Comparison of ENCODE assay signal across 8 cellular contexts in genomic region chr13:78609464-78610205, GRCh38. TPM values are rescaled to one million over a fixed set of nuclear protein-coding genes. Genes with fewer than 3 reads are reported as not detected.
A peak's percentile ranks its signal among the peaks of the same experiment; 100 is the strongest.
DNase-seq lines count a peak whose midpoint lies in the region; ATAC-seq and TF ChIP-seq lines count a peak whose summit lies in the region.

No MANE protein-coding gene starts in this region.

- WGBS in esophagus, 2 donors: 16 to 19% methylated on average over 27 to 33 of the region's 33 CpGs

- peaks cover 4% of the 10 kb centered on the region for H3K36me3 Mint-ChIP-seq in CD8-positive, alpha-beta T cell
- peaks cover 4% of the 10 kb centered on the region for H3K36me3 Mint-ChIP-seq in neural progenitor cell

- no peak for TF ChIP-seq CTCF in CD8-positive, alpha-beta T cell (IDR thresholded peaks at IDR 0.05)
- no peak for TF ChIP-seq CTCF in neural progenitor cell (IDR thresholded peaks at IDR 0.05)

- H3K9ac ChIP-seq in neural progenitor cell: no peak overlapping the region

- no peaks in the 10 kb centered on the region for H3K79me2 ChIP-seq in neural progenitor cell (ENCODE audit: low read depth)

- peak overlapping the region; percentile 74 for H3K4me3 Mint-ChIP-seq in CD8-positive, alpha-beta T cell
- peak overlapping the region; percentile 87 for H3K4me3 Mint-ChIP-seq in neural progenitor cell

- peaks cover 31% of the 10 kb centered on the region for H3K4me1 Mint-ChIP-seq in CD8-positive, alpha-beta T cell (ENCODE audit: low read depth)
- H3K4me1 Mint-ChIP-seq in neural progenitor cell: peaks cover 24% of the 10 kb centered on the region

- ATAC-seq in CD8-positive, alpha-beta T cell: no peak
- ATAC-seq in GM21390 (IDR thresholded peaks at IDR 0.05; ENCODE audit: unreplicated experiment): no peak

- peak overlapping the region; percentile 88 for H3K4me2 ChIP-seq in neural progenitor cell

- no peak overlapping the region for H3K4me3 ChIP-seq in CD8-positive, alpha-beta T cell (ENCODE audit: low read depth, low read length)
- H3K4me3 ChIP-seq in esophagus (ENCODE audit: low read depth in 1 of 2, low read length in 2 of 2) (peak overlapping the region; percentile 42 to 71), neural progenitor cell (peak overlapping the region; percentile 48)

- CTCF ChIA-PET in CD8-positive, alpha-beta T cell (lab: Charles Lee): no interaction called here

- no peaks in the 10 kb centered on the region for H3F3A ChIP-seq in neural progenitor cell (ENCODE audit: low read depth)

- H3K9me3 ChIP-seq in CD8-positive, alpha-beta T cell (ENCODE audit: low read length): no peaks in the 10 kb centered on the region
- H3K9me3 ChIP-seq in esophagus (ENCODE audit: control insufficient read depth in 2 of 2, insufficient read depth in 1 of 2, low read depth in 1 of 2, low read length in 1 of 2) (peaks cover 0 to 5% of the 10 kb centered on the region in 2 donors), neural progenitor cell (ENCODE audit: low read depth) (no peaks in the 10 kb centered on the region)

- H3K27me3 Mint-ChIP-seq in CD8-positive, alpha-beta T cell (ENCODE audit: low read depth): peaks cover 53% of the 10 kb centered on the region
- peaks cover 75% of the 10 kb centered on the region for H3K27me3 Mint-ChIP-seq in neural progenitor cell (ENCODE audit: insufficient read depth, low read depth)

- no peak overlapping the region for H3K27ac ChIP-seq in CD8-positive, alpha-beta T cell (ENCODE audit: low read depth, low read length)
- no peak overlapping the region for H3K27ac ChIP-seq in esophagus (ENCODE audit: low read depth in 2 of 2, low read length in 1 of 2)
- no peak overlapping the region for H3K27ac ChIP-seq in neural progenitor cell

- H3K4me1 ChIP-seq in CD8-positive, alpha-beta T cell (ENCODE audit: insufficient read depth, low read length): peaks cover 26% of the 10 kb centered on the region
- H3K4me1 ChIP-seq in esophagus (ENCODE audit: control insufficient read depth in 2 of 2, insufficient read depth in 2 of 2, low read length in 1 of 2) (peaks cover 11 to 15% of the 10 kb centered on the region in 2 donors), neural progenitor cell (peaks cover 18% of the 10 kb centered on the region)

- POLR2A ChIA-PET in CD8-positive, alpha-beta T cell (lab: Charles Lee): no interaction called here

- intact Hi-C loops in CD8-positive, alpha-beta T cell (cut with DNase I, micrococcal nuclease): loop anchor here (2.0 to 5.0 kb wide), 2 partner anchors 17 to 48 kb away; partner anchors contain the start of gene OBI1 (in 1 of the 2)

- DNase-seq in CD8-positive, alpha-beta T cell: no peak
- DNase-seq in NCI-H2171 (lab: John Stamatoyannopoulos, UW) (peak; percentile 35), neural progenitor cell (ENCODE audit: low spot score) (peak; percentile 77), H4 (ENCODE audit: low spot score) (no peak)
- no peak for DNase-seq in activated CD4-positive, alpha-beta T cell treated with anti-CD3 and anti-CD28 coated beads, Interleukin-2, amount 50 U/mL, for 4 hours
- no peak for DNase-seq in stimulated activated CD4-positive, alpha-beta T cell treated with anti-CD3 and anti-CD28 coated beads, Interleukin-12 subunit alpha, Interleukin-12 subunit beta, amount 100 ng/mL, for 4 hours

- no peak overlapping the region for H3K27ac Mint-ChIP-seq in CD8-positive, alpha-beta T cell
- no peak overlapping the region for H3K27ac Mint-ChIP-seq in neural progenitor cell

- peak overlapping the region; percentile 32 for H2AFZ ChIP-seq in neural progenitor cell (replicated peaks)

- H3K36me3 ChIP-seq in CD8-positive, alpha-beta T cell (ENCODE audit: insufficient read depth, low read length): no peaks in the 10 kb centered on the region
- no peaks in the 10 kb centered on the region for H3K36me3 ChIP-seq in esophagus (ENCODE audit: control insufficient read depth in 2 of 2, insufficient read depth in 2 of 2, low read length in 1 of 2)
- no peaks in the 10 kb centered on the region for H3K36me3 ChIP-seq in neural progenitor cell

- no peaks in the 10 kb centered on the region for H3K9me3 Mint-ChIP-seq in CD8-positive, alpha-beta T cell
- peaks cover 2% of the 10 kb centered on the region for H3K9me3 Mint-ChIP-seq in neural progenitor cell

- peaks cover 38% of the 10 kb centered on the region for H3K27me3 ChIP-seq in CD8-positive, alpha-beta T cell (ENCODE audit: insufficient read depth, low read length)
- H3K27me3 ChIP-seq in esophagus (ENCODE audit: control insufficient read depth in 1 of 2, insufficient read depth in 2 of 2, low read length in 2 of 2): peaks cover 15 to 48% of the 10 kb centered on the region in 2 donors
- H3K27me3 ChIP-seq in neural progenitor cell: peaks cover 90% of the 10 kb centered on the region

- H4K20me1 ChIP-seq in neural progenitor cell (ENCODE audit: low read depth): peaks cover 66% of the 10 kb centered on the region

RNA-seq across cellular contexts. Expression of gene POU4F1, which starts 6.3 kb away (rescaled TPM):
- under 1 TPM; 0.05 to 0.08 TPM for total RNA-seq in CD8-positive, alpha-beta T cell
- under 1 TPM; 0.04 TPM for polyA plus RNA-seq in esophagus
- total RNA-seq in neural progenitor cell (ENCODE audit: low replicate concordance): 1.6 and 2.0 TPM in 2 replicates
- not detected in 2 replicates for total RNA-seq in H4 (2014; rRNA removed; shearing (Covaris generic))

RNA-seq across cellular contexts. Expression of gene OBI1, which starts 49.3 kb away (rescaled TPM):
- total RNA-seq in CD8-positive, alpha-beta T cell: 1 to 10 TPM; 3.5 to 4.0 TPM
- polyA plus RNA-seq in esophagus: 1 to 10 TPM; 1.2 to 3.3 TPM
- 22.2 and 36.9 TPM in 2 replicates for total RNA-seq in neural progenitor cell (ENCODE audit: low replicate concordance)
- 6.8 and 17.0 TPM in 2 replicates for total RNA-seq in H4 (2014; rRNA removed; shearing (Covaris generic))

Comparison
In these comparisons a context has a peak if more than half of its experiments do, and no peak if none do; other contexts are left out.
1. DNase-seq: peak in NCI-H2171 (single experiment) and neural progenitor cell (single experiment); none in CD8-positive, alpha-beta T cell (0 of 7), H4 (single experiment), activated CD4-positive, alpha-beta T cell treated with anti-CD3 and anti-CD28 coated beads, Interleukin-2, amount 50 U/mL, for 4 hours (0 of 2) and stimulated activated CD4-positive, alpha-beta T cell treated with anti-CD3 and anti-CD28 coated beads, Interleukin-12 subunit alpha, Interleukin-12 subunit beta, amount 100 ng/mL, for 4 hours (single experiment).